In the genomic region with DNA sequence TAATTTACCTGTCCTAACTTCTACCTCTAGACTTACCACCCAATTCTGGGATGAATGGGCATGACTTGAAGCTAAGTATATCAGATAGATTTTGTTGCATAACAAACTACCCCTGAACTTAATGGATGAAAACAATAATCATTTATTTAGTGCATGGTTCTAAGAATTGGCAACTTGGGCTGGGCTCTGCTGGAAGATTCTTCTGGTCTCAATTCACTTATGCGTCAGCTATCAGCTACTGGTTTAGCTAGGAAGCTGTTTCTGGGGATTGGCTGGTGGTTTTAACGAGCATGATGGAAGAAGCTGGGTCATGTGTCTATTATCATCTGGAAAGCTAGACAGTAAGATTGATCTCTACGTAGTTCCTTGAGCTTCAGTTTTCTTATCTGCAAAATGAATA, we compare ENCODE assay signal across 10 cellular contexts.
"Had no signal": no experiment of that assay in that cellular context is flagged by ENCODE, and none has a peak within 500 bp of the region (broad histone marks: within the 10 kb centered on the region; RNA-seq: fewer than 3 reads in every experiment).

No MANE protein-coding gene starts in this region.

- ATAC-seq: HCT116 had no signal

- H3K9me3 ChIP-seq: HAP-1 had no signal

- H3K4me1 ChIP-seq: HAP-1 had no signal

- DNase-seq: GM23248, GOT3, H7, H9, HCEC 1CT, HFFc6 had no signal

- H2AFZ ChIP-seq: GM23248 had no signal

- H3K27ac ChIP-seq: GM23248 had no signal

- H3K36me3 ChIP-seq: HAP-1 had no signal

- FAIRE-seq: H1, H54 had no signal

- H3K27ac Mint-ChIP-seq: H9, HFFc6 had no signal

- H3K4me3 Mint-ChIP-seq: H9, HFFc6 had no signal

- H3K9ac ChIP-seq: GM23248 had no signal

- H3K4me3 ChIP-seq: GM23248, HAP-1 had no signal
